In genomic region chr9:83281306-83282255, GRCh38 we compare ENCODE assay signal across 8 cellular contexts.
A peak's percentile ranks its signal among the peaks of the same experiment; 100 is the strongest.
DNase-seq lines count a peak whose midpoint lies in the region; ATAC-seq and TF ChIP-seq lines count a peak whose summit lies in the region.

No MANE protein-coding gene starts in this region.

- no peak overlapping the region for H2BK5ac ChIP-seq in H9 (ENCODE audit: insufficient read length, low read length)

- H3K23me2 ChIP-seq in H9 (ENCODE audit: insufficient read length, low read depth, low read length, poor library complexity, severe bottlenecking), result no peaks in the 10 kb centered on the region

- H3T11ph ChIP-seq in H9 (ENCODE audit: low read length), result no peak overlapping the region

- no peak overlapping the region for H3K23ac ChIP-seq in H9 (ENCODE audit: insufficient read length, low read depth, low read length)

- TF ChIP-seq CTCF in cardiac fibroblast (IDR thresholded peaks at IDR 0.05; ENCODE audit: low read depth, low read length) (no peak), H9 (conservative IDR thresholded peaks at IDR 0.05) (no peak), mesothelial cell of epicardium (IDR thresholded peaks at IDR 0.05; ENCODE audit: unreplicated experiment) (no peak)

- H3K36me3 Mint-ChIP-seq in H9 (ENCODE audit: insufficient read depth in 1 of 3, low read depth in 3 of 3), result no peaks in the 10 kb centered on the region
- no peaks in the 10 kb centered on the region for H3K36me3 Mint-ChIP-seq in mesothelial cell of epicardium

- no peak overlapping the region for H2AFZ ChIP-seq in H9 (ENCODE audit: low read length)

- H3K27ac ChIP-seq in H9 (ENCODE audit: insufficient read length, low read depth, low read length), result no peak overlapping the region

- no peaks in the 10 kb centered on the region for H3K9me3 ChIP-seq in H9 (ENCODE audit: control insufficient read depth, low read depth, low read length)

- H3K27me3 Mint-ChIP-seq in H9 (ENCODE audit: low read depth) (no peaks in the 10 kb centered on the region), mesothelial cell of epicardium (ENCODE audit: low read depth) (peaks cover 2% of the 10 kb centered on the region)

- no peak overlapping the region for H4K5ac ChIP-seq in H9 (ENCODE audit: insufficient read length, low read depth, low read length)

- H3K18ac ChIP-seq in H9 (ENCODE audit: insufficient read length, low read depth, low read length), result no peak overlapping the region

- H2BK15ac ChIP-seq in H9 (ENCODE audit: low read depth, low read length), result no peak overlapping the region

- H3K4me3 Mint-ChIP-seq in H9, result no peak overlapping the region
- no peak overlapping the region for H3K4me3 Mint-ChIP-seq in mesothelial cell of epicardium

- no peak overlapping the region for H3K56ac ChIP-seq in H9 (ENCODE audit: insufficient read length, low read depth, low read length)

- DNase-seq in DMS53 (lab: John Stamatoyannopoulos, UW), result peak; percentile 71
- DNase-seq in MV-4-11 (lab: John Stamatoyannopoulos, UW), result peak; percentile 72
- peak; percentile 58 to 63 for DNase-seq in cardiac fibroblast (ENCODE audit: low read depth in 2 of 2)
- DNase-seq in midbrain (lab: John Stamatoyannopoulos, UW), result peak; percentile 16
- DNase-seq in H9, result no peak
- no peak for DNase-seq in mesothelial cell of epicardium (ENCODE audit: low spot score in 2 of 2, unreplicated experiment in 2 of 2)

- H3K79me1 ChIP-seq in H9 (ENCODE audit: insufficient read depth, low read depth, low read length, poor library complexity, severe bottlenecking), result no peaks in the 10 kb centered on the region

- H3K27ac Mint-ChIP-seq in H9 (no peak overlapping the region; a peak in 1 of 7 replicates), mesothelial cell of epicardium (no peak overlapping the region)

- H4K20me1 ChIP-seq in H9 (ENCODE audit: control insufficient read depth, insufficient read depth, insufficient read length), result no peaks in the 10 kb centered on the region

- H3K4me3 ChIP-seq in cardiac fibroblast (replicated peaks in 1 of 2; ENCODE audit: low read depth in 2 of 2, low read length in 2 of 2), result no peak overlapping the region

- no peaks in the 10 kb centered on the region for H3K79me2 ChIP-seq in H9 (ENCODE audit: insufficient read depth, low read length)

- H3K4me1 Mint-ChIP-seq in H9 (peaks cover 2 to 11% of the 10 kb centered on the region in 2 experiments; a peak in 2 of 4 replicates), mesothelial cell of epicardium (peaks cover 12% of the 10 kb centered on the region)

- H3K9me3 Mint-ChIP-seq in H9 (no peaks in the 10 kb centered on the region), mesothelial cell of epicardium (no peaks in the 10 kb centered on the region)

- no peaks in the 10 kb centered on the region; the same call in 1 of the 2 replicates for H3K4me1 ChIP-seq in H9 (ENCODE audit: insufficient read depth, low read length)

- H2AK5ac ChIP-seq in H9 (ENCODE audit: insufficient read length, low read length), result no peak overlapping the region

- H3K9ac ChIP-seq in H9 (ENCODE audit: extremely low read depth, insufficient read length, low read length), result no peak overlapping the region

- H2BK120ac ChIP-seq in H9 (ENCODE audit: low read depth, low read length, poor library complexity, severe bottlenecking), result no peak overlapping the region

- no peak for ATAC-seq in HG03108 (IDR thresholded peaks at IDR 0.05; ENCODE audit: unreplicated experiment)
- no peak for ATAC-seq in HG03439 (IDR thresholded peaks at IDR 0.05; ENCODE audit: unreplicated experiment)

- no peak overlapping the region for H3K4me2 ChIP-seq in H9 (ENCODE audit: insufficient read depth, insufficient read length, low read length)

- H4K8ac ChIP-seq in H9 (replicated peaks; ENCODE audit: insufficient read length, low read depth, low read length), result no peak overlapping the region

- no CpG with 5 or more reads among the region's 7 CpGs for WGBS in H9 (ENCODE audit: extremely low coverage, insufficient read length, low lambda C conversion rate)

- no peak overlapping the region for H3K4ac ChIP-seq in H9 (ENCODE audit: low read depth, low read length)

- no peak overlapping the region for H2BK20ac ChIP-seq in H9 (ENCODE audit: low read depth, low read length, poor library complexity, severe bottlenecking)

- H4K91ac ChIP-seq in H9 (ENCODE audit: insufficient read length, low read depth, low read length), result no peak overlapping the region

- H3K14ac ChIP-seq in H9 (ENCODE audit: insufficient read depth, low read length), result no peak overlapping the region

- H3K27me3 ChIP-seq in H9 (ENCODE audit: insufficient read depth, low read length), result no peaks in the 10 kb centered on the region

- H2BK12ac ChIP-seq in H9 (ENCODE audit: insufficient read length, low read depth, low read length), result no peak overlapping the region

Comparison
In these comparisons a context has a peak if more than half of its experiments do, and no peak if none do; other contexts are left out.
1. DNase-seq: peak in DMS53 (single experiment), MV-4-11 (single experiment), cardiac fibroblast (2 of 2) and midbrain (single experiment); none in H9 (single experiment) and mesothelial cell of epicardium (0 of 2).